In genomic region chr5:38329132-38329715, GRCh38 we compare ENCODE assay signal across 17 cellular contexts.
DNase-seq lines count a peak whose midpoint lies in the region; ATAC-seq, FAIRE-seq and TF ChIP-seq lines count a peak whose summit lies in the region.
"Had no signal": no experiment of that assay in that cellular context is flagged by ENCODE, and none has a peak within 500 bp of the region (broad histone marks: within the 10 kb centered on the region; RNA-seq: fewer than 3 reads in every experiment).

No MANE protein-coding gene starts in this region.

- TF ChIP-seq CTCF in H1 (IDR thresholded peaks at IDR 0.05; ENCODE audit: control extremely low read depth in 1 of 3, insufficient read depth in 1 of 3, low read depth in 1 of 3, low read length in 3 of 3) (no peak), chondrocyte (IDR thresholded peaks at IDR 0.05) (no peak)

- TF ChIP-seq POLR2A in H1 (IDR thresholded peaks at IDR 0.05; ENCODE audit: control extremely low read depth in 1 of 2, low read depth in 2 of 2, low read length in 2 of 2), result no peak

- no peak overlapping the region for H4K91ac ChIP-seq in H1 (replicated peaks; ENCODE audit: insufficient read length, low read length)

- no peaks in the 10 kb centered on the region for H3K23me2 ChIP-seq in H1 (ENCODE audit: low read depth, low read length)

- no peaks in the 10 kb centered on the region for H3K36me3 ChIP-seq in H1 (ENCODE audit: control insufficient read depth in 2 of 4, insufficient read depth in 4 of 4, low read length in 3 of 4)
- H3K36me3 ChIP-seq: suprapubic skin had no signal

- H2BK12ac ChIP-seq in H1 (ENCODE audit: low read depth, low read length), result no peak overlapping the region

- H2BK5ac ChIP-seq in H1 (ENCODE audit: low read depth, low read length), result no peak overlapping the region

- H3K4me1 ChIP-seq in H1 (replicated peaks in 1 of 4; ENCODE audit: control insufficient read depth in 3 of 4, insufficient read depth in 4 of 4, low read length in 3 of 4), result peaks cover 0 to 5% (median 1%) of the 10 kb centered on the region in 4 experiments; a peak in 3 of 7 replicates
- H3K4me1 ChIP-seq: suprapubic skin had no signal

- H3K27ac Mint-ChIP-seq in chondrocyte (ENCODE audit: unreplicated experiment), result no peak overlapping the region
- no peak overlapping the region for H3K27ac Mint-ChIP-seq in stimulated activated memory B cell treated with anti-CD40 and anti-IgM and Interleukin-4, amounts not matched to agents 10 μg/mL and 1 μg/mL and 100 μg/mL, for 72 hours
- H3K27ac Mint-ChIP-seq: activated CD8-positive, alpha-beta T cell treated with anti-CD3 and anti-CD28 coated beads for 36 hours; CD8-positive, alpha-beta T cell had no signal

- H4K5ac ChIP-seq in H1 (ENCODE audit: insufficient read length, low read depth, low read length), result no peak overlapping the region

- TF ChIP-seq EP300 in H1 (IDR thresholded peaks at IDR 0.05; ENCODE audit: borderline replicate concordance in 1 of 2, low read depth in 2 of 2, low read length in 2 of 2), result no peak

- WGBS in H1 (ENCODE audit: extremely low coverage in 1 of 2, insufficient coverage in 1 of 2, insufficient read length in 1 of 2, insufficient replicate concordance in 2 of 2, low coverage in 1 of 2, low lambda C conversion rate in 2 of 2, missing lambda C conversion rate in 1 of 2), 2 experiments, result 92% methylated on average over 5 of the region's 5 CpGs; no CpG with 5 or more reads in 1 of the 2 experiments

- H3K36me3 Mint-ChIP-seq in chondrocyte (ENCODE audit: low read depth), result no peaks in the 10 kb centered on the region
- H3K36me3 Mint-ChIP-seq in stimulated activated memory B cell treated with anti-CD40 and anti-IgM and Interleukin-4, amounts not matched to agents 10 μg/mL and 1 μg/mL and 100 μg/mL, for 72 hours, result no peaks in the 10 kb centered on the region
- H3K36me3 Mint-ChIP-seq: CD8-positive, alpha-beta T cell had no signal

- H3K18ac ChIP-seq in H1 (ENCODE audit: extremely low read depth, low read length), result no peak overlapping the region

- no peak overlapping the region for H3K23ac ChIP-seq in H1 (ENCODE audit: insufficient read length)

- H3K9me3 Mint-ChIP-seq in chondrocyte (ENCODE audit: low read depth), result no peaks in the 10 kb centered on the region
- peaks cover 8% of the 10 kb centered on the region for H3K9me3 Mint-ChIP-seq in stimulated activated memory B cell treated with anti-CD40 and anti-IgM and Interleukin-4, amounts not matched to agents 10 μg/mL and 1 μg/mL and 100 μg/mL, for 72 hours
- H3K9me3 Mint-ChIP-seq: activated CD8-positive, alpha-beta T cell treated with anti-CD3 and anti-CD28 coated beads for 36 hours had no signal

- H3K27me3 Mint-ChIP-seq in chondrocyte (ENCODE audit: low read depth), result no peaks in the 10 kb centered on the region
- no peaks in the 10 kb centered on the region for H3K27me3 Mint-ChIP-seq in stimulated activated memory B cell treated with anti-CD40 and anti-IgM and Interleukin-4, amounts not matched to agents 10 μg/mL and 1 μg/mL and 100 μg/mL, for 72 hours
- H3K27me3 Mint-ChIP-seq: activated CD8-positive, alpha-beta T cell treated with anti-CD3 and anti-CD28 coated beads for 36 hours had no signal

- H2AK5ac ChIP-seq in H1 (ENCODE audit: low read depth, low read length), result no peak overlapping the region

- H3K4me2 ChIP-seq in H1 (ENCODE audit: insufficient read depth in 1 of 2, low read depth in 2 of 2, low read length in 2 of 2), result no peak overlapping the region; a peak in 1 of 4 replicates
- H3K4me2 ChIP-seq: PC-9 had no signal

- no peak overlapping the region for H2BK15ac ChIP-seq in H1 (ENCODE audit: low read length)

- no peak overlapping the region for H3K4ac ChIP-seq in H1 (replicated peaks; ENCODE audit: insufficient read length, low read depth, low read length)

- H4K8ac ChIP-seq in H1 (ENCODE audit: extremely low read depth, insufficient read depth, low read length), result peak overlapping the region; percentile 45; the same call in 1 of the 2 replicates

- DNase-seq in H4 (ENCODE audit: low spot score), result peak; percentile 90
- peak; percentile 82 for DNase-seq in RCC 7860 (ENCODE audit: low spot score)
- DNase-seq in H1 (ENCODE audit: low read depth in 1 of 2, low spot score in 2 of 2), result no peak
- peak; percentile 90 for DNase-seq in renal cortical epithelial cell (ENCODE audit: low read depth)
- DNase-seq in chondrocyte (ENCODE audit: low spot score), result no peak
- no peak for DNase-seq in NAMALWA (ENCODE audit: low spot score)
- DNase-seq: activated CD8-positive, alpha-beta T cell treated with anti-CD3 and anti-CD28 coated beads for 36 hours; caudate nucleus; CD8-positive, alpha-beta T cell; NCI-H1105 treated with DMSO at 0.1 percent for 48 hours; occipital lobe; stimulated activated CD4-positive, alpha-beta T cell treated with anti-CD3 and anti-CD28 coated beads, Interleukin-12 subunit alpha, Interleukin-12 subunit beta, amount 100 ng/mL, for 4 hours had no signal

- H3K56ac ChIP-seq in H1 (replicated peaks; ENCODE audit: insufficient read length, low read depth, low read length), result no peak overlapping the region

- no peak for TF ChIP-seq RAD21 in H1 (IDR thresholded peaks at IDR 0.05 in 1 of 2, conservative IDR thresholded peaks at IDR 0.05 in 1 of 2; ENCODE audit: low read depth in 2 of 2, low read length in 2 of 2)

- no peak overlapping the region for H2AFZ ChIP-seq in H1 (ENCODE audit: low read length)
- H2AFZ ChIP-seq: PC-9 had no signal

- no peaks in the 10 kb centered on the region for H3K79me2 ChIP-seq in H1 (ENCODE audit: control insufficient read depth in 1 of 2, insufficient read depth in 2 of 2, low read length in 2 of 2)

- CTCF ChIA-PET in H1 (lab: Charles Lee; ENCODE audit: partially characterized antibody), result interaction anchor here (1.2 kb wide), 1 partner anchor 112 kb away, joined by 4 read pairs; no protein-coding TSS in a partner anchor

- H2BK20ac ChIP-seq in H1 (ENCODE audit: low read length), result no peak overlapping the region

- ATAC-seq in stimulated activated memory B cell treated with anti-CD40 and anti-IgM and Interleukin-4, amounts not matched to agents 10 μg/mL and 1 μg/mL and 100 μg/mL, for 72 hours, result no peak
- ATAC-seq in GM19397 (IDR thresholded peaks at IDR 0.05; ENCODE audit: unreplicated experiment), result no peak
- ATAC-seq: activated CD8-positive, alpha-beta T cell treated with anti-CD3 and anti-CD28 coated beads for 36 hours; CD8-positive, alpha-beta T cell had no signal

- H3K27me3 ChIP-seq in H1 (replicated peaks in 1 of 4; ENCODE audit: control insufficient read depth in 3 of 4, extremely low read depth in 1 of 4, insufficient read depth in 3 of 4, low read length in 3 of 4), result no peaks in the 10 kb centered on the region
- H3K27me3 ChIP-seq: suprapubic skin had no signal

- H4K20me1 ChIP-seq in H1 (replicated peaks in 1 of 2; ENCODE audit: control insufficient read depth in 1 of 2, insufficient read depth in 2 of 2, low read length in 2 of 2), result no peaks in the 10 kb centered on the region

- H3K14ac ChIP-seq in H1 (ENCODE audit: insufficient read length), result no peak overlapping the region

- no peak overlapping the region for H3K4me3 Mint-ChIP-seq in chondrocyte (ENCODE audit: unreplicated experiment)
- no peak overlapping the region for H3K4me3 Mint-ChIP-seq in stimulated activated memory B cell treated with anti-CD40 and anti-IgM and Interleukin-4, amounts not matched to agents 10 μg/mL and 1 μg/mL and 100 μg/mL, for 72 hours
- H3K4me3 Mint-ChIP-seq: activated CD8-positive, alpha-beta T cell treated with anti-CD3 and anti-CD28 coated beads for 36 hours; CD8-positive, alpha-beta T cell had no signal

- H3K9me3 ChIP-seq in H1 (ENCODE audit: insufficient read depth in 2 of 2, low read depth in 1 of 2, low read length in 1 of 2), result peaks cover 0 to 3% of the 10 kb centered on the region in 2 experiments; a peak in 1 of 4 replicates
- H3K9me3 ChIP-seq: suprapubic skin had no signal

- H3K4me3 ChIP-seq in H1 (ENCODE audit: extremely low read depth in 1 of 4, insufficient read depth in 2 of 4, low read depth in 3 of 4, low read length in 4 of 4), result no peak overlapping the region
- H3K4me3 ChIP-seq: PC-9, suprapubic skin had no signal

- POLR2A ChIA-PET in H1 (lab: Charles Lee; ENCODE audit: partially characterized antibody), result no interaction called here

- FAIRE-seq in RCC 7860 (lab: Jason Lieb, UNC) (peak; percentile 88), H1 (lab: Jason Lieb, UNC) (no peak)

- H3K4me1 Mint-ChIP-seq in chondrocyte (ENCODE audit: low read depth), result peaks cover 14% of the 10 kb centered on the region
- H3K4me1 Mint-ChIP-seq in stimulated activated memory B cell treated with anti-CD40 and anti-IgM and Interleukin-4, amounts not matched to agents 10 μg/mL and 1 μg/mL and 100 μg/mL, for 72 hours, result no peaks in the 10 kb centered on the region

- H3K79me1 ChIP-seq in H1 (ENCODE audit: low read depth, low read length), result no peaks in the 10 kb centered on the region

- H3K27ac ChIP-seq in H1 (ENCODE audit: low read depth, low read length), result no peak overlapping the region
- H3K27ac ChIP-seq: epithelial cell of prostate, PC-9, suprapubic skin had no signal

- no peak overlapping the region for H3K9ac ChIP-seq in H1 (replicated peaks in 1 of 4; ENCODE audit: extremely low read depth in 1 of 4, low read depth in 3 of 4, low read length in 3 of 4)

- H2BK120ac ChIP-seq in H1 (replicated peaks; ENCODE audit: low read depth, low read length), result no peak overlapping the region

TF ChIP-seq in H1, 55 proteins besides CTCF, POLR2A, EP300 and RAD21:
- no peak for TF ChIP-seq USF2 (IDR thresholded peaks at IDR 0.05; ENCODE audit: low read length)
- no peak for TF ChIP-seq HDAC6 (IDR thresholded peaks at IDR 0.05; ENCODE audit: low read depth, low read length)
- no peak for TF ChIP-seq TBP (IDR thresholded peaks at IDR 0.05; ENCODE audit: low read depth, low read length)

Comparison
In these comparisons a context has a peak if more than half of its experiments do, and no peak if none do; other contexts are left out.
1. DNase-seq: peak in H4 (single experiment), RCC 7860 (single experiment) and renal cortical epithelial cell (single experiment); none in H1 (0 of 2), chondrocyte (single experiment) and NAMALWA (single experiment).